8 cellular contexts compared by ENCODE assay signal in genomic region chr10:122980209-122981065, GRCh38. TPM values are rescaled to one million over a fixed set of nuclear protein-coding genes. Genes with fewer than 3 reads are reported as not detected.
DNase-seq lines count a peak whose midpoint lies in the region; ATAC-seq and TF ChIP-seq lines count a peak whose summit lies in the region.

Gene PSTK (plus strand): TSS chr10:122980401. CDS start chr10:122980480, 79 bp downstream.

- no peaks in the 10 kb centered on the region for H3K36me3 ChIP-seq in upper lobe of right lung

- peaks cover 6% of the 10 kb centered on the region for H3K4me1 ChIP-seq in upper lobe of right lung

- peak within 1 kb of the TSS; percentile 97 for H3K27ac ChIP-seq in upper lobe of right lung

- intact Hi-C loops in left cardiac atrium (cut with DNase I): loop anchor here in 1 of 2 donors (2.0 kb wide), 1 partner anchor 28 kb away; the partner anchor contains the start of genes ACADSB and IKZF5
- intact Hi-C loops in posterior vena cava (cut with DNase I): no loop called here
- intact Hi-C loops in upper lobe of right lung (cut with DNase I): no loop called here

- H3K27me3 ChIP-seq in upper lobe of right lung: no peaks in the 10 kb centered on the region

- in situ Hi-C loops in GM13977 (cut with MboI; ENCODE audit: low pct_unique_long_range_greater_than_20kb, low sequenced_read_pairs, unreplicated experiment): no loop called here

- H3K9me3 ChIP-seq in upper lobe of right lung: no peaks in the 10 kb centered on the region

- peak; percentile 97 for DNase-seq in GM13977 (ENCODE audit: low spot score)
- DNase-seq in NCI-H1436 treated with DMSO at 0.1 percent for 48 hours (lab: John Stamatoyannopoulos, UW): peak; percentile 74
- peak; percentile 79 for DNase-seq in T follicular helper cell (ENCODE audit: low read depth)
- peak; percentile 87 for DNase-seq in amniotic epithelial cell (ENCODE audit: low read depth)
- peak; percentile 96 for DNase-seq in left cardiac atrium
- DNase-seq in posterior vena cava (ENCODE audit: low spot score): peak; percentile 98
- DNase-seq in upper lobe of right lung: peak; percentile 96

- H3K4me3 ChIP-seq in upper lobe of right lung: peak within 1 kb of the TSS; percentile 71

- ATAC-seq in HG02870 (IDR thresholded peaks at IDR 0.05; ENCODE audit: unreplicated experiment): peak; percentile 92
- ATAC-seq in left cardiac atrium: peak; percentile 99
- ATAC-seq in upper lobe of right lung: peak; percentile 99

- TF ChIP-seq CTCF in GM13977 (IDR thresholded peaks at IDR 0.05; ENCODE audit: extremely low read depth, insufficient read depth, missing control alignments) (peak; percentile 89), upper lobe of right lung (IDR thresholded peaks at IDR 0.05) (peak; percentile 92)

RNA-seq across cellular contexts. Expression of gene PSTK, which starts in this region (rescaled TPM):
- total RNA-seq in left cardiac atrium (1 to 10 TPM; 3.1 to 3.6 TPM), posterior vena cava (1 to 10 TPM; 2.3 to 3.4 TPM), upper lobe of right lung (2.5 TPM)

Comparison
In these comparisons a context has a peak if more than half of its experiments do, and no peak if none do; other contexts are left out.
1. Peak in every context shown above with its lines: DNase-seq, ATAC-seq, H3K4me3 ChIP-seq and H3K27ac ChIP-seq.